In the genomic region with DNA sequence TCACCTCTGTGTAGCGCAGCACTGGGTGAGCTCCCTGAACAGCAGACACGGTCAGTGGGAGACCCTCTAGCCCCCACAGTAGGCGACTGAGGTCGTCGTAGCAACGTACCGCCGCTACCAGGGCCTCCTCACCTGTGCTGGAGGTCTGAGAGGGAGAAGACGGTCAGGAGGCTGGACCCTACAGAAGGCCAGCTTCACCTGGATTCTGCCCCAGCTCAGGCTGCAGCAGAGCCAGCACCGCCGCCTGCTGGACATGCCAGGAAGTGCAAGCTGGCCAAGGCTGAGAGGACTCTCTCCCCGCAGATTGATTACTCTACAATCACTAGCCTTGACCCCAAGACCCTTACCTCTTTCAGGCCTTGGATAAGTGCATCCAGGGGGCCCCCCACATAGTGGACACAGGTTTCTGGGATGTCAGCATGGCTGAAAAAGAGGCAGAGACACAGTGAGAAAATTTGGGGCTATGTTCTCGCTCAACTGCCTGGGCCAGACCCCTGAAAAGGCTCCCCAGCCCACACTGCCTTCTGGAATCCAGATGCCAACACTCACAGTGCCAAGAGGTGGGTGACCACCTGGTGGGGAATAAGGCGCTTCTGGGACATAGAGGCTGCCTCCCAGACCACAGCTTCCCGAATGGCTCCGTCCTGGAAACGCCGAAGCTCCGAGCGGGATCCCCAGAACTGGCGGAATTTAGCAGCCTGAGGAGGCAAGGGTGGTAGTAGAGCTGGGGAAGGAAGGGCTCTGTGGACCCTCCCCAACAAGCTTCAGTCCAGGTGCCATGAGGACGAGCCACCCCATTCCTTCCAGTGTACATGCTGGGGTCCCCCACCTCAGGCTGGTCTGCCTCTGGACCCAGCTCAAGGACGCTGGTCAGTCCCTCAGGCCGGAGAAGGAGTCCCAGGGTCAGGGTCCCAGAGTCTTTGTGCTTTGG, we compare ENCODE assay signal across 8 cellular contexts. TPM values are rescaled to one million over a fixed set of nuclear protein-coding genes. Genes with fewer than 3 reads are reported as not detected.
DNase-seq lines count a peak whose midpoint lies in the region; ATAC-seq, FAIRE-seq and TF ChIP-seq lines count a peak whose summit lies in the region.

No MANE protein-coding gene starts in this region.

- no peaks in the 10 kb centered on the region for H3K9me3 Mint-ChIP-seq in activated B cell treated with CpG ODN at 0.5 μM for 24 hours

- H3K4me3 Mint-ChIP-seq in activated B cell treated with CpG ODN at 0.5 μM for 24 hours: no peak overlapping the region

- no peak for FAIRE-seq in HTR-8/SVneo (lab: Jason Lieb, UNC)

- peak; percentile 48 for TF ChIP-seq CTCF in activated B cell treated with CpG ODN at 0.5 μM for 24 hours (IDR thresholded peaks at IDR 0.05)

- H3K36me3 Mint-ChIP-seq in activated B cell treated with CpG ODN at 0.5 μM for 24 hours (ENCODE audit: low read depth): peaks cover 98% of the 10 kb centered on the region

- ATAC-seq in activated B cell treated with CpG ODN at 0.5 μM for 24 hours (ENCODE audit: low read depth) (peak; percentile 83), left lobe of liver (peak; percentile 91)

- no peak overlapping the region for H3K27ac Mint-ChIP-seq in activated B cell treated with CpG ODN at 0.5 μM for 24 hours

- intact Hi-C loops in activated B cell treated with CpG ODN at 0.5 μM for 24 hours (cut with micrococcal nuclease): loop anchor here (1.0 kb wide), 3 partner anchors 64 to 180 kb away; no protein-coding TSS in a partner anchor

- CTCF ChIA-PET in activated B cell treated with CpG ODN at 0.5 μM for 24 hours (lab: Charles Lee): interaction anchor here (0.7 to 2.5 kb wide), 12 partner anchors 9 to 443 kb away, joined by 3 to 17 read pairs (median 4); a partner anchor contains a TSS

- H3K4me1 Mint-ChIP-seq in activated B cell treated with CpG ODN at 0.5 μM for 24 hours: peaks cover 6% of the 10 kb centered on the region

- peak; percentile 81 for DNase-seq in DMS53 (lab: John Stamatoyannopoulos, UW)
- peak; percentile 48 for DNase-seq in HTR-8/SVneo (ENCODE audit: insufficient read length, low spot score)
- DNase-seq in activated B cell treated with CpG ODN at 0.5 μM for 24 hours: peak; percentile 61
- peak; percentile 54 to 69 for DNase-seq in T47D (ENCODE audit: low read depth in 1 of 2, low spot score in 1 of 2)
- DNase-seq in left lobe of liver (ENCODE audit: low spot score): peak; percentile 73
- DNase-seq in stimulated activated CD8-positive, alpha-beta memory T cell treated with anti-CD3 and anti-CD28 coated beads, Interleukin-12 subunit alpha, Interleukin-12 subunit beta, amount 100 ng/mL, for 1 hour (ENCODE audit: low read depth): peak; percentile 57
- DNase-seq in NCI-H774 (lab: John Stamatoyannopoulos, UW): no peak
- DNase-seq in AML-193 (lab: John Stamatoyannopoulos, UW): no peak

- no peaks in the 10 kb centered on the region for H3K27me3 Mint-ChIP-seq in activated B cell treated with CpG ODN at 0.5 μM for 24 hours

- POLR2A ChIA-PET in activated B cell treated with CpG ODN at 0.5 μM for 24 hours (lab: Charles Lee): interaction anchor here (1.3 kb wide), 1 partner anchor 177 kb away, joined by 5 read pairs; a partner anchor contains a TSS

- in situ Hi-C loops in T47D (cut with HindIII; ENCODE audit: low pct_unique_long_range_greater_than_20kb, low sequenced_read_pairs): no loop called here

RNA-seq across cellular contexts. Expression of a gene that starts 6.9 kb away (rescaled TPM):
- total RNA-seq in activated B cell treated with CpG ODN at 0.5 μM for 24 hours (59.9 and 60.1 TPM in 2 replicates), left lobe of liver (15.3 TPM)

RNA-seq across cellular contexts. Expression of a gene that starts 19.4 kb away (rescaled TPM):
- 0.95 and 1.6 TPM in 2 replicates for total RNA-seq in activated B cell treated with CpG ODN at 0.5 μM for 24 hours
- total RNA-seq in left lobe of liver: 89.5 TPM

RNA-seq across cellular contexts. Expression of a gene that starts 57.2 kb away (rescaled TPM):
- not detected in 2 replicates for total RNA-seq in activated B cell treated with CpG ODN at 0.5 μM for 24 hours
- 0.40 TPM for total RNA-seq in left lobe of liver

Comparison
In these comparisons a context has a peak if more than half of its experiments do, and no peak if none do; other contexts are left out.
1. DNase-seq: peak in DMS53 (single experiment), HTR-8/SVneo (single experiment), activated B cell treated with CpG ODN at 0.5 μM for 24 hours (single experiment), T47D (2 of 2), left lobe of liver (single experiment) and stimulated activated CD8-positive, alpha-beta memory T cell treated with anti-CD3 and anti-CD28 coated beads, Interleukin-12 subunit alpha, Interleukin-12 subunit beta, amount 100 ng/mL, for 1 hour (single experiment); none in NCI-H774 (single experiment) and AML-193 (0 of 2).
2. RNA of a gene that starts 19.4 kb away (total RNA-seq): 89.5 TPM in left lobe of liver (single experiment); 0.95 to 1.6 TPM in activated B cell treated with CpG ODN at 0.5 μM for 24 hours; every median in the first group is over 10 times any median in the second.